Comparison of ENCODE assay signal across 20 cellular contexts in genomic region chr10:96153065-96153464, GRCh38.
"Had no signal": no experiment of that assay in that cellular context is flagged by ENCODE, and none has a peak within 500 bp of the region (broad histone marks: within the 10 kb centered on the region; RNA-seq: fewer than 3 reads in every experiment).

No MANE protein-coding gene starts in this region.

- H3K27me3 ChIP-seq: brain microvascular endothelial cell, foreskin keratinocyte, left lung, suprapubic skin, transverse colon, vagina had no signal

- H3K27ac ChIP-seq: brain microvascular endothelial cell, foreskin keratinocyte, left lung, suprapubic skin, transverse colon, vagina had no signal

- DNase-seq: activated CD8-positive, alpha-beta memory T cell treated with anti-CD3 and anti-CD28 coated beads, Interleukin-2, amount 50 U/mL, for 4 hours; activated naive CD4-positive, alpha-beta T cell treated with Interleukin-2 at 50 U/mL for 16 hours; brain microvascular endothelial cell; central memory CD4-positive, alpha-beta T cell; endodermal cell; foreskin keratinocyte; hippocampal formation; kidney; left lung; nephron progenitor cell; nucleus accumbens; retina; stimulated activated CD4-positive, alpha-beta T cell treated with anti-CD3 and anti-CD28 coated beads, Interleukin-1b, Interleukin-23, amount 100 ng/mL, for 48 hours; stimulated activated CD8-positive, alpha-beta memory T cell treated with anti-CD3 and anti-CD28 coated beads, Interleukin-4, amount 100 ng/mL, for 48 hours; stimulated activated naive CD4-positive, alpha-beta T cell treated with Interleukin-2 at 50 U/mL for 16 hours; T-cell; transverse colon had no signal

- H3K9me3 ChIP-seq: left lung, suprapubic skin, transverse colon, vagina had no signal

- H3K4me1 ChIP-seq: foreskin keratinocyte, left lung, suprapubic skin, transverse colon, vagina had no signal

- ATAC-seq: left lung, SK-N-SH treated with all-trans-retinoic acid at 6 μM for 48 hours, T-cell had no signal

- H3K4me3 ChIP-seq: left lung, suprapubic skin, transverse colon, vagina had no signal
